In genomic region chr12:11500222-11500860, GRCh38 we compare ENCODE assay signal across 1 cellular context.
A peak's percentile ranks its signal among the peaks of the same experiment; 100 is the strongest.
TF ChIP-seq lines count a peak whose summit lies in the region.

No MANE protein-coding gene starts in this region.

TF ChIP-seq in A549, 52 proteins besides CTCF, POLR2A, EP300 and RAD21 (continued from another document):
- peak; percentile 99 for TF ChIP-seq REST (IDR thresholded peaks at IDR 0.05)
- peak; percentile 94 for TF ChIP-seq HOXB5 (CRISPR knock-in tag; IDR thresholded peaks at IDR 0.05)
- TF ChIP-seq FOSL2 (IDR thresholded peaks at IDR 0.05), result no peak
- no peak for TF ChIP-seq FOSL2 (CRISPR knock-in tag; IDR thresholded peaks at IDR 0.05)
- peak; percentile 92 for TF ChIP-seq HOXB13 (CRISPR knock-in tag; IDR thresholded peaks at IDR 0.05; ENCODE audit: low read depth)
- peak; percentile 93 for TF ChIP-seq FOXS1 (CRISPR knock-in tag; IDR thresholded peaks at IDR 0.05)
- peak; percentile 97 for TF ChIP-seq EHMT2 (IDR thresholded peaks at IDR 0.05; ENCODE audit: low read depth)
- TF ChIP-seq RCOR1 (IDR thresholded peaks at IDR 0.05; ENCODE audit: low read depth, low read length), result no peak
- peak; percentile 60; the same call in 1 of the 2 replicates for TF ChIP-seq TFCP2L1 (CRISPR knock-in tag; IDR thresholded peaks at IDR 0.05)
